In genomic region chr11:116696381-116696941, GRCh38 we compare ENCODE assay signal across 15 cellular contexts.
A peak's percentile ranks its signal among the peaks of the same experiment; 100 is the strongest.
DNase-seq lines count a peak whose midpoint lies in the region; ATAC-seq, FAIRE-seq and TF ChIP-seq lines count a peak whose summit lies in the region.
"Had no signal": no experiment of that assay in that cellular context is flagged by ENCODE, and none has a peak within 500 bp of the region (broad histone marks: within the 10 kb centered on the region; RNA-seq: fewer than 3 reads in every experiment).

No MANE protein-coding gene starts in this region.

- H3K36me3 ChIP-seq in HUES64 (ENCODE audit: insufficient read depth, low read length) (no peaks in the 10 kb centered on the region), mesenchymal stem cell (ENCODE audit: control insufficient read depth in 1 of 2, insufficient read depth in 2 of 2, low read depth in 1 of 2, low read length in 2 of 2) (no peaks in the 10 kb centered on the region), gastrocnemius medialis (no peaks in the 10 kb centered on the region)
- H3K36me3 ChIP-seq: heart left ventricle had no signal

- H3K4me1 ChIP-seq in HUES64 (ENCODE audit: insufficient read depth, low read length), result peaks cover 11% of the 10 kb centered on the region
- peaks cover 5% of the 10 kb centered on the region for H3K4me1 ChIP-seq in mesenchymal stem cell (ENCODE audit: control insufficient read depth, insufficient read depth, low read depth, low read length)
- no peaks in the 10 kb centered on the region for H3K4me1 ChIP-seq in gastrocnemius medialis
- H3K4me1 ChIP-seq: heart left ventricle had no signal

- H4K8ac ChIP-seq in mesenchymal stem cell (ENCODE audit: low read length), result no peak overlapping the region

- H3K14ac ChIP-seq in mesenchymal stem cell (ENCODE audit: low read length in 2 of 2), result no peak overlapping the region

- no peak overlapping the region for H2BK12ac ChIP-seq in mesenchymal stem cell (ENCODE audit: low read length in 2 of 2)

- no peak overlapping the region for H3K4me3 ChIP-seq in HUES64 (ENCODE audit: low read length)
- H3K4me3 ChIP-seq in mesenchymal stem cell (ENCODE audit: insufficient read depth in 1 of 2, low read depth in 1 of 2, low read length in 2 of 2), result no peak overlapping the region
- no peak overlapping the region for H3K4me3 ChIP-seq in gastrocnemius medialis
- H3K4me3 ChIP-seq: GM12878, heart left ventricle had no signal

- no peaks in the 10 kb centered on the region for H3K9me3 ChIP-seq in HUES64 (ENCODE audit: insufficient read depth, low read depth, low read length)
- no peaks in the 10 kb centered on the region for H3K9me3 ChIP-seq in mesenchymal stem cell (ENCODE audit: control insufficient read depth, low read length)
- H3K9me3 ChIP-seq in gastrocnemius medialis, result no peaks in the 10 kb centered on the region
- H3K9me3 ChIP-seq: heart left ventricle had no signal

- 42% methylated on average over 11 of the region's 11 CpGs for WGBS in HUES64
- 65% methylated on average over 9 of the region's 11 CpGs for WGBS in mesenchymal stem cell

- CTCF ChIA-PET in MCF 10A (lab: Yijun Ruan, JAX), result interaction anchor here (0.5 to 1.2 kb wide), 3 partner anchors 18 to 1849 kb away, joined by 3 to 5 read pairs (median 4); no protein-coding TSS in a partner anchor

- peaks cover 11% of the 10 kb centered on the region for H3K4me1 Mint-ChIP-seq in MCF 10A (ENCODE audit: insufficient read depth, unreplicated experiment)
- H3K4me1 Mint-ChIP-seq: activated naive CD4-positive, alpha-beta T cell treated with anti-CD3 and anti-CD28 coated beads, Interleukin-2, amount 10 ng/mL, durations not matched to agents 7 days and 5 days had no signal

- H2AFZ ChIP-seq in mesenchymal stem cell (ENCODE audit: low read depth, low read length), result no peak overlapping the region

- no peaks in the 10 kb centered on the region for H3K79me1 ChIP-seq in mesenchymal stem cell (replicated peaks; ENCODE audit: low read length, poor library complexity, severe bottlenecking)

- no peak overlapping the region for H3K4me2 ChIP-seq in mesenchymal stem cell (ENCODE audit: low read length, poor library complexity, severe bottlenecking)

- H3K18ac ChIP-seq in mesenchymal stem cell (ENCODE audit: low read depth in 1 of 2, low read length in 2 of 2), result no peak overlapping the region

- H2BK120ac ChIP-seq in mesenchymal stem cell (ENCODE audit: low read depth, low read length), result no peak overlapping the region

- H4K91ac ChIP-seq in mesenchymal stem cell (ENCODE audit: low read length), result peak overlapping the region; percentile 65

- FAIRE-seq in GM19239 (lab: Jason Lieb, UNC), result no peak
- FAIRE-seq: GM12878 had no signal

- no peak for TF ChIP-seq CTCF in MCF 10A (IDR thresholded peaks at IDR 0.05; ENCODE audit: unreplicated experiment)
- TF ChIP-seq CTCF in gastrocnemius medialis (IDR thresholded peaks at IDR 0.05 in 4 of 5, conservative IDR thresholded peaks at IDR 0.05 in 1 of 5), result no peak

- ATAC-seq in HG03460 (IDR thresholded peaks at IDR 0.05; ENCODE audit: unreplicated experiment) (no peak), gastrocnemius medialis (no peak)
- ATAC-seq: GM12878, heart left ventricle had no signal

- no TSS peak for BruUV-seq in MCF 10A (replicated peaks; lab: Mats Ljungman, UMichigan)

- H2BK5ac ChIP-seq in mesenchymal stem cell (ENCODE audit: low read depth, low read length, poor library complexity, severe bottlenecking), result no peak overlapping the region

- H2AK5ac ChIP-seq in mesenchymal stem cell (ENCODE audit: low read length, severe bottlenecking), result no peak overlapping the region

- H3K27me3 Mint-ChIP-seq in MCF 10A (ENCODE audit: insufficient read depth, unreplicated experiment), result no peaks in the 10 kb centered on the region
- H3K27me3 Mint-ChIP-seq: CD4-positive, CD25-positive, alpha-beta regulatory T cell had no signal

- peak overlapping the region; percentile 14; the same call in 1 of the 2 replicates for H3K9ac ChIP-seq in HUES64 (ENCODE audit: low read depth, low read length)
- no peak overlapping the region for H3K9ac ChIP-seq in mesenchymal stem cell (ENCODE audit: low read length)

- no peak overlapping the region for H3K23ac ChIP-seq in mesenchymal stem cell (ENCODE audit: low read length in 2 of 2)

- intact Hi-C loops in MCF 10A (cut with micrococcal nuclease) (no loop called here), gastrocnemius medialis (cut with DNase I; ENCODE audit: low total_unique reads) (no loop called here)

- H3K27ac ChIP-seq in HUES64 (ENCODE audit: low read depth, low read length) (no peak overlapping the region), mesenchymal stem cell (ENCODE audit: low read length, poor library complexity, severe bottlenecking) (no peak overlapping the region), gastrocnemius medialis (no peak overlapping the region)
- H3K27ac ChIP-seq: heart left ventricle had no signal

- no peak overlapping the region for H3K4ac ChIP-seq in mesenchymal stem cell (ENCODE audit: low read depth in 1 of 2, low read length in 2 of 2)

- H3K27me3 ChIP-seq in HUES64 (ENCODE audit: insufficient read depth, low read length), result no peaks in the 10 kb centered on the region
- peaks cover 35 to 46% of the 10 kb centered on the region in 2 experiments for H3K27me3 ChIP-seq in mesenchymal stem cell (ENCODE audit: control insufficient read depth in 1 of 2, insufficient read depth in 1 of 2, low read length in 2 of 2)
- no peaks in the 10 kb centered on the region for H3K27me3 ChIP-seq in gastrocnemius medialis

- H3K36me3 Mint-ChIP-seq in MCF 10A (ENCODE audit: insufficient read depth, unreplicated experiment), result no peaks in the 10 kb centered on the region
- H3K36me3 Mint-ChIP-seq: activated naive CD4-positive, alpha-beta T cell treated with anti-CD3 and anti-CD28 coated beads, Interleukin-2, amount 10 ng/mL, durations not matched to agents 7 days and 5 days; CD4-positive, CD25-positive, alpha-beta regulatory T cell had no signal

- no peak overlapping the region for H2BK15ac ChIP-seq in mesenchymal stem cell (ENCODE audit: low read depth, poor library complexity, severe bottlenecking)

- no peak overlapping the region for H3K27ac Mint-ChIP-seq in MCF 10A (ENCODE audit: low read depth, unreplicated experiment)
- H3K27ac Mint-ChIP-seq: activated naive CD4-positive, alpha-beta T cell treated with anti-CD3 and anti-CD28 coated beads, Interleukin-2, amount 10 ng/mL, durations not matched to agents 7 days and 5 days; CD4-positive, CD25-positive, alpha-beta regulatory T cell; dendritic cell treated with granulocyte-macrophage colony-stimulating factor and Interleukin-4, amounts not matched to agents 40 ng/mL and 50 ng/mL, for 4 days had no signal

- H3K4me3 Mint-ChIP-seq in MCF 10A (ENCODE audit: unreplicated experiment), result no peak overlapping the region
- H3K4me3 Mint-ChIP-seq: activated naive CD4-positive, alpha-beta T cell treated with anti-CD3 and anti-CD28 coated beads, Interleukin-2, amount 10 ng/mL, durations not matched to agents 7 days and 5 days; CD4-positive, CD25-positive, alpha-beta regulatory T cell; dendritic cell treated with granulocyte-macrophage colony-stimulating factor and Interleukin-4, amounts not matched to agents 40 ng/mL and 50 ng/mL, for 4 days had no signal

- POLR2A ChIA-PET in MCF 10A (lab: Yijun Ruan, JAX), result interaction anchor here (0.7 kb wide), 1 partner anchor 88 kb away, joined by 5 read pairs; no protein-coding TSS in a partner anchor

- TF ChIP-seq POLR2A in gastrocnemius medialis (IDR thresholded peaks at IDR 0.05), result no peak

- DNase-seq in Daoy (ENCODE audit: low read depth) (peak; percentile 81), MCF 10A (ENCODE audit: unreplicated experiment) (peak; percentile 34), mesenchymal stem cell (no peak), GM19239 (ENCODE audit: insufficient read length, low spot score) (no peak), T-helper 1 cell (no peak), gastrocnemius medialis (no peak)
- DNase-seq: activated naive CD4-positive, alpha-beta T cell treated with anti-CD3 and anti-CD28 coated beads, Interleukin-2, amount 10 ng/mL, durations not matched to agents 7 days and 5 days; CD4-positive, CD25-positive, alpha-beta regulatory T cell; NCI-H2107; Right ventricle myocardium superior had no signal

- in situ Hi-C loops in gastrocnemius medialis (cut with MboI; ENCODE audit: low sequenced_read_pairs in 4 of 4), result loop anchor here in 2 of 4 donors (25.0 kb wide), 2 partner anchors 484 to 1359 kb away; no protein-coding TSS in a partner anchor

- H3K9me3 Mint-ChIP-seq in MCF 10A (ENCODE audit: unreplicated experiment), result no peaks in the 10 kb centered on the region
- H3K9me3 Mint-ChIP-seq: activated naive CD4-positive, alpha-beta T cell treated with anti-CD3 and anti-CD28 coated beads, Interleukin-2, amount 10 ng/mL, durations not matched to agents 7 days and 5 days; dendritic cell treated with granulocyte-macrophage colony-stimulating factor and Interleukin-4, amounts not matched to agents 40 ng/mL and 50 ng/mL, for 4 days had no signal

Comparison
In these comparisons a context has a peak if more than half of its experiments do, and no peak if none do; other contexts are left out.
1. DNase-seq: peak in Daoy (single experiment) and MCF 10A (single experiment); none in mesenchymal stem cell (single experiment), GM19239 (single experiment), T-helper 1 cell (0 of 5) and gastrocnemius medialis (0 of 2).